In genomic region chr11:111269146-111269868, GRCh38 we compare ENCODE assay signal across 1 cellular context.
TF ChIP-seq lines count a peak whose summit lies in the region.

No MANE protein-coding gene starts in this region.

TF ChIP-seq in HepG2, 621 proteins besides CTCF, POLR2A, EP300 and RAD21 (continued from another document):
- TF ChIP-seq ARID3A (IDR thresholded peaks at IDR 0.05; ENCODE audit: low read depth, low read length) (peak; percentile 52; the same call in 1 of the 2 replicates), ZFP90 (CRISPR knock-in tag; IDR thresholded peaks at IDR 0.05; ENCODE audit: borderline replicate concordance) (no peak), DR1 (CRISPR knock-in tag; IDR thresholded peaks at IDR 0.05) (no peak), AGO1 (IDR thresholded peaks at IDR 0.05; ENCODE audit: low read depth, low read length, poor library complexity, severe bottlenecking) (no peak), STAG1 (CRISPR knock-in tag; IDR thresholded peaks at IDR 0.05) (no peak), SOX6 (IDR thresholded peaks at IDR 0.05) (no peak), SOX6 (CRISPR knock-in tag; IDR thresholded peaks at IDR 0.05) (peak; percentile 51; the same call in 1 of the 2 replicates), KDM6A (CRISPR knock-in tag; IDR thresholded peaks at IDR 0.05; ENCODE audit: low read depth) (peak; percentile 30; the same call in 1 of the 2 replicates), MED1 (CRISPR knock-in tag; IDR thresholded peaks at IDR 0.05) (peak; percentile 37; the same call in 1 of the 2 replicates), TAF15 (IDR thresholded peaks at IDR 0.05; ENCODE audit: low read depth, low read length, poor library complexity, severe bottlenecking) (no peak), SOX5 (CRISPR knock-in tag; IDR thresholded peaks at IDR 0.05; ENCODE audit: borderline replicate concordance) (peak; percentile 50; the same call in 1 of the 2 replicates), FOXJ3 (CRISPR knock-in tag; IDR thresholded peaks at IDR 0.05; ENCODE audit: borderline replicate concordance) (0 out of 2 replicates have a peak, but pooled peaks have one; percentile 24), ZNF883 (CRISPR knock-in tag; IDR thresholded peaks at IDR 0.05; ENCODE audit: not compliant biosample characterization) (no peak)
TF ChIP-seq in HepG2: peak in this region for 27.
